1 cellular context compared by ENCODE assay signal in genomic region chr20:46670228-46670584, GRCh38.
TF ChIP-seq lines count a peak whose summit lies in the region.

No MANE protein-coding gene starts in this region.

TF ChIP-seq in HepG2, 621 proteins besides CTCF, POLR2A, EP300 and RAD21 (continued from another document):
- TF ChIP-seq THAP11 (CRISPR knock-in tag; IDR thresholded peaks at IDR 0.05) (no peak), RBM22 (optimal IDR thresholded peaks at IDR 0.05; ENCODE audit: low read length) (no peak), SAFB2 (CRISPR knock-in tag; IDR thresholded peaks at IDR 0.05; ENCODE audit: borderline replicate concordance, low read depth) (no peak), GTF3A (CRISPR knock-in tag; conservative IDR thresholded peaks at IDR 0.05) (no peak), ZSCAN21 (CRISPR knock-in tag; IDR thresholded peaks at IDR 0.05; ENCODE audit: borderline replicate concordance) (0 out of 2 replicates have a peak, but pooled peaks have one; percentile 5), JDP2 (CRISPR knock-in tag; IDR thresholded peaks at IDR 0.05; ENCODE audit: borderline replicate concordance) (no peak), ZBTB3 (CRISPR knock-in tag; IDR thresholded peaks at IDR 0.05; ENCODE audit: borderline replicate concordance, low read depth) (no peak), ZNF484 (CRISPR knock-in tag; IDR thresholded peaks at IDR 0.05; ENCODE audit: borderline replicate concordance, low read depth) (no peak), ZNF124 (CRISPR knock-in tag; IDR thresholded peaks at IDR 0.05) (0 out of 2 replicates have a peak, but pooled peaks have one; percentile 47), PCBP2 (optimal IDR thresholded peaks at IDR 0.05; ENCODE audit: low read depth, low read length, poor library complexity, severe bottlenecking) (no peak), ZNF557 (CRISPR knock-in tag; IDR thresholded peaks at IDR 0.05) (no peak), RORA (CRISPR knock-in tag; IDR thresholded peaks at IDR 0.05) (no peak), MZF1 (CRISPR knock-in tag; IDR thresholded peaks at IDR 0.05; ENCODE audit: borderline replicate concordance) (peak; percentile 88; the same call in 1 of the 2 replicates), ZNF12 (CRISPR knock-in tag; IDR thresholded peaks at IDR 0.05) (0 out of 2 replicates have a peak, but pooled peaks have one; percentile 8), ZNF749 (CRISPR knock-in tag; IDR thresholded peaks at IDR 0.05; ENCODE audit: borderline replicate concordance) (no peak), ZNF282 (IDR thresholded peaks at IDR 0.05; ENCODE audit: partially characterized antibody) (no peak), ZNF776 (CRISPR knock-in tag; IDR thresholded peaks at IDR 0.05) (no peak), ZNF772 (CRISPR knock-in tag; IDR thresholded peaks at IDR 0.05) (no peak), POLR2AphosphoS5 (IDR thresholded peaks at IDR 0.05; ENCODE audit: low read depth, low read length) (no peak), ZFP37 (CRISPR knock-in tag; IDR thresholded peaks at IDR 0.05; ENCODE audit: borderline replicate concordance) (no peak), HNRNPL (IDR thresholded peaks at IDR 0.05; ENCODE audit: low read depth, low read length) (no peak), ZNF773 (CRISPR knock-in tag; IDR thresholded peaks at IDR 0.05; ENCODE audit: borderline replicate concordance) (no peak), HNF4G (IDR thresholded peaks at IDR 0.05; ENCODE audit: borderline replicate concordance, low read depth, low read length) (no peak), HNF4G (CRISPR knock-in tag; IDR thresholded peaks at IDR 0.05; ENCODE audit: borderline replicate concordance, low read depth) (no peak)
